ENCODE assay signal across 8 cellular contexts in the genomic region with DNA sequence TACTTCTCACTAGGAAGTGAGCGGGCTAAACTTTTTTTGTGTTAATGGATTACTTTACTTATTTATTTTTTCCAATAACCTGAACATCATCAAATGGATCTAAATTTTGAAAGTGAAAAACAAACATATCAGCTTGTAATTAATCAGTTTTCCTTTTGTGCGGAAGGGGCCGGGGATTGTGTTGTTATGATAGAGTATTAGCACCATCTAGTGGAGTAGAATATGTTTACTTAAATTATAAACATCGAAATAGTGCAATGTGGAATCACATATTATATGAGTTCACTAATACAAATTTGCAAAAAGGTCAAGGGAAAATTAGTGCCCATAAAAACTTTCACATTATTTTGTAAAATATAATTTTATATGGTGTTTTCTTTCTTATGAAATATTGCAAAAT. TPM values are rescaled to one million over a fixed set of nuclear protein-coding genes. Genes with fewer than 3 reads are reported as not detected.
DNase-seq lines count a peak whose midpoint lies in the region; ATAC-seq and TF ChIP-seq lines count a peak whose summit lies in the region.

No MANE protein-coding gene starts in this region.

- H3K36me3 ChIP-seq in upper lobe of left lung = no peaks in the 10 kb centered on the region

- DNase-seq in CD1c-positive myeloid dendritic cell (ENCODE audit: extremely low spot score) (peak; percentile 49), NCI-H446 treated with DMSO at 0.1 percent for 48 hours (lab: John Stamatoyannopoulos, UW) (peak; percentile 19), cardiac fibroblast (ENCODE audit: low read depth in 2 of 2) (peak; percentile 59 to 64), left kidney (ENCODE audit: low read depth, low spot score) (peak; percentile 34), upper lobe of left lung (no peak), OCI-M2 (lab: John Stamatoyannopoulos, UW; ENCODE audit: unreplicated experiment) (no peak)

- ATAC-seq in GM19043 (IDR thresholded peaks at IDR 0.05; ENCODE audit: low read depth, unreplicated experiment) = peak; percentile 85
- peak; percentile 76 for ATAC-seq in HG03139 (IDR thresholded peaks at IDR 0.05; ENCODE audit: unreplicated experiment)
- ATAC-seq in upper lobe of left lung (ENCODE audit: low FRiP score in 2 of 2) = peak in 1 of 2 donors; percentile 88

- no peak for TF ChIP-seq POLR2A in upper lobe of left lung (IDR thresholded peaks at IDR 0.05)

- TF ChIP-seq CTCF in cardiac fibroblast (IDR thresholded peaks at IDR 0.05; ENCODE audit: low read depth, low read length) (peak; percentile 18), upper lobe of left lung (IDR thresholded peaks at IDR 0.05) (peak in 4 of 6 experiments; percentile 14 to 62 (median 52))

- no peak for TF ChIP-seq EP300 in upper lobe of left lung (IDR thresholded peaks at IDR 0.05)

- H3K27ac ChIP-seq in upper lobe of left lung = no peak overlapping the region

- H3K4me3 ChIP-seq in cardiac fibroblast (replicated peaks in 1 of 2; ENCODE audit: low read depth in 2 of 2, low read length in 2 of 2) = no peak overlapping the region
- peak overlapping the region in 2 of 4 donors; percentile 18 to 25 for H3K4me3 ChIP-seq in upper lobe of left lung

- WGBS in upper lobe of left lung, 2 donors = 10 to 13% methylated on average over 4 of the region's 4 CpGs

- H3K27me3 ChIP-seq in upper lobe of left lung = no peaks in the 10 kb centered on the region

- no peaks in the 10 kb centered on the region for H3K9me3 ChIP-seq in upper lobe of left lung

- no peaks in the 10 kb centered on the region for H3K4me1 ChIP-seq in upper lobe of left lung

RNA-seq across cellular contexts. Expression of a gene that starts 9.1 kb away (rescaled TPM):
- 10 to 100 TPM; 34.4 to 97.5 (median 44.9) TPM for total RNA-seq in upper lobe of left lung

RNA-seq across cellular contexts. Expression of a gene that starts 52.7 kb away (rescaled TPM):
- total RNA-seq in upper lobe of left lung = 1 to 10 TPM; 2.7 to 9.9 (median 5.9) TPM

Comparison
In these comparisons a context has a peak if more than half of its experiments do, and no peak if none do; other contexts are left out.
1. DNase-seq: peak in CD1c-positive myeloid dendritic cell (single experiment), NCI-H446 treated with DMSO at 0.1 percent for 48 hours (single experiment), cardiac fibroblast (2 of 2) and left kidney (single experiment); none in upper lobe of left lung (0 of 2) and OCI-M2 (single experiment).